ENCODE assay signal across 27 cellular contexts in the genomic region with DNA sequence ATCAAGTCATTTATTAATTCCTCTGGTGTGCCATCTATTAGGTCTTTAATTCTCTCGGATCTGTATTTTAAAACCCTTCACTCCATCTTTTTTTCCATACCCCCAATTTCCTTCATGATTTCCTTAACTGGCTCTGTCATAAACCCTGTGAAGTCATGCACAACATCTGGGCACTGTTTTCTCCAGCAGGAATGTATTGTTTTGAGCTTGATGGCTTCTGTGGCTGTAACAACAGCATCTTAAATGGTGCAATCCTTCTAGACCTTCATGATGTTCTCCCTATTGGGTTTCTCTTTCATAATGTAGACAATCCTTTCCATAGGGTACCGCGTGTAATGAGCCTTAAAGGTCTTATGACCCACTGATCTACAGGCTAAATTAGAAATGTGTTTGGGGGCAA.
"Had no signal": no experiment of that assay in that cellular context is flagged by ENCODE, and none has a peak within 500 bp of the region (broad histone marks: within the 10 kb centered on the region; RNA-seq: fewer than 3 reads in every experiment).

No MANE protein-coding gene starts in this region.

- H3K27me3 ChIP-seq: esophagus squamous epithelium, heart right ventricle, neutrophil, right atrium auricular region, stomach, tibial nerve, upper lobe of left lung had no signal

- H3K36me3 ChIP-seq: heart right ventricle, left ventricle myocardium inferior, lower lobe of right lung, neutrophil, right atrium auricular region, stomach, thoracic aorta, upper lobe of left lung had no signal

- FAIRE-seq: endometrium, islet of Langerhans, urothelium cell line had no signal

- H3K79me2 ChIP-seq: parathyroid adenoma had no signal

- H3K9ac ChIP-seq: parathyroid adenoma had no signal

- ATAC-seq: effector memory CD8-positive, alpha-beta T cell; heart right ventricle; left colon; lower lobe of right lung; natural killer cell; sciatic nerve; stimulated activated effector memory CD8-positive, alpha-beta T cell treated with anti-CD3 and anti-CD28 coated beads, Interleukin-12 subunit alpha, Interleukin-12 subunit beta, amount 100 ng/mL, for 72 hours had no signal

- H3K27ac ChIP-seq: coronary artery, esophagus squamous epithelium, heart right ventricle, left ventricle myocardium inferior, lower lobe of right lung, neutrophil, parathyroid adenoma, right atrium auricular region, stomach, thoracic aorta, tibial nerve, upper lobe of left lung had no signal

- H3K9me3 ChIP-seq: neutrophil, right atrium auricular region had no signal

- H2AFZ ChIP-seq: parathyroid adenoma had no signal

- H3K4me1 ChIP-seq: lower lobe of right lung, parathyroid adenoma had no signal

- H3K4me3 ChIP-seq: coronary artery, esophagus squamous epithelium, heart right ventricle, left ventricle myocardium inferior, lower lobe of right lung, right atrium auricular region, stomach, thoracic aorta, tibial nerve, upper lobe of left lung had no signal

- DNase-seq: dermis blood vessel endothelial cell; effector memory CD8-positive, alpha-beta T cell; esophagus squamous epithelium; foreskin melanocyte; glutamatergic neuron; heart right ventricle; hippocampal formation; left colon; left ventricle myocardium inferior; lower lobe of right lung; natural killer cell; stimulated activated CD4-positive, alpha-beta T cell treated with anti-CD3 and anti-CD28 coated beads, Interleukin-2, amount 100 ng/mL, for 24 hours; stimulated activated CD4-positive, alpha-beta T cell treated with anti-CD3 and anti-CD28 coated beads, Interleukin-4, amount 100 ng/mL, for 24 hours; stimulated activated naive CD4-positive, alpha-beta T cell treated with Interleukin-2 at 50 U/mL for 16 hours; stomach; upper lobe of left lung had no signal
